ENCODE assay signal across 7 cellular contexts in genomic region chr2:154329510-154329909, GRCh38.
"Had no signal": no experiment of that assay in that cellular context is flagged by ENCODE, and none has a peak within 500 bp of the region (broad histone marks: within the 10 kb centered on the region; RNA-seq: fewer than 3 reads in every experiment).

No MANE protein-coding gene starts in this region.

- H3K4me3 Mint-ChIP-seq: IgD-negative memory B cell had no signal

- DNase-seq: IMR-90, KBM-7, KG1 had no signal

- H3K27ac ChIP-seq: HL-60 had no signal

- H3K4me3 ChIP-seq: K562 had no signal

- H3K27me3 Mint-ChIP-seq: IgD-negative memory B cell had no signal

- H3K36me3 Mint-ChIP-seq: IgD-negative memory B cell had no signal

- H3K4me1 Mint-ChIP-seq: IgD-negative memory B cell had no signal

- ATAC-seq: HepG2, K562 had no signal

- H3K27ac Mint-ChIP-seq: IgD-negative memory B cell had no signal
